9 cellular contexts compared by ENCODE assay signal in genomic region chr9:125239631-125240597, GRCh38. TPM values are rescaled to one million over a fixed set of nuclear protein-coding genes. Genes with fewer than 3 reads are reported as not detected.
DNase-seq lines count a peak whose midpoint lies in the region; ATAC-seq, FAIRE-seq and TF ChIP-seq lines count a peak whose summit lies in the region.
"Had no signal": no experiment of that assay in that cellular context is flagged by ENCODE, and none has a peak within 500 bp of the region (broad histone marks: within the 10 kb centered on the region; RNA-seq: fewer than 3 reads in every experiment).

No MANE protein-coding gene starts in this region.

- H3K9me3 Mint-ChIP-seq in effector memory CD8-positive, alpha-beta T cell, result no peaks in the 10 kb centered on the region
- no peaks in the 10 kb centered on the region for H3K9me3 Mint-ChIP-seq in nephron progenitor cell

- DNase-seq in BE2C (no peak), NAMALWA (ENCODE audit: low spot score) (peak; percentile 33), nephron progenitor cell (no peak), H54 (ENCODE audit: insufficient read length, low spot score) (no peak), NCI-H2107 treated with DMSO at 0.1 percent for 48 hours (lab: John Stamatoyannopoulos, UW; ENCODE audit: unreplicated experiment) (no peak), NCI-H510A treated with DMSO at 0.1 percent for 48 hours (lab: John Stamatoyannopoulos, UW) (no peak), frontal cortex (ENCODE audit: low spot score in 2 of 2) (no peak)
- DNase-seq in effector memory CD8-positive, alpha-beta T cell, result no peak

- H3K36me3 ChIP-seq in BE2C, result peaks cover 57% of the 10 kb centered on the region

- peaks cover 73% of the 10 kb centered on the region for H3K36me3 Mint-ChIP-seq in effector memory CD8-positive, alpha-beta T cell (ENCODE audit: insufficient read depth)
- peaks cover 59% of the 10 kb centered on the region for H3K36me3 Mint-ChIP-seq in nephron progenitor cell (ENCODE audit: low read depth)

- FAIRE-seq in H54 (lab: Jason Lieb, UNC), result no peak
- FAIRE-seq in frontal cortex (lab: Jason Lieb, UNC), result no peak
- FAIRE-seq: islet of Langerhans had no signal

- H3K4me3 Mint-ChIP-seq in effector memory CD8-positive, alpha-beta T cell, result peak overlapping the region; percentile 98 to 99
- H3K4me3 Mint-ChIP-seq in nephron progenitor cell, result peak overlapping the region; percentile 94

- TF ChIP-seq POLR2A in H54 (IDR thresholded peaks at IDR 0.05; ENCODE audit: low read depth, low read length), result no peak

- peaks cover 4% of the 10 kb centered on the region; the same call in 1 of the 2 replicates for H3K4me1 ChIP-seq in BE2C

- TF ChIP-seq CTCF in BE2C (IDR thresholded peaks at IDR 0.05; ENCODE audit: low read depth, low read length) (no peak), nephron progenitor cell (IDR thresholded peaks at IDR 0.05) (no peak)

- peaks cover 50 to 59% of the 10 kb centered on the region in 2 donors for H3K4me1 Mint-ChIP-seq in effector memory CD8-positive, alpha-beta T cell (ENCODE audit: low read depth in 2 of 2)
- H3K4me1 Mint-ChIP-seq in nephron progenitor cell, result peaks cover 53% of the 10 kb centered on the region

- no peaks in the 10 kb centered on the region for H3K9me3 ChIP-seq in BE2C

- H3K27ac Mint-ChIP-seq in effector memory CD8-positive, alpha-beta T cell, result peak overlapping the region; percentile 100
- peak overlapping the region; percentile 99 for H3K27ac Mint-ChIP-seq in nephron progenitor cell

- H3K4me3 ChIP-seq in BE2C (ENCODE audit: low read depth, low read length), result peak overlapping the region; percentile 80

- H3K27me3 Mint-ChIP-seq in effector memory CD8-positive, alpha-beta T cell, result no peaks in the 10 kb centered on the region
- H3K27me3 Mint-ChIP-seq in nephron progenitor cell (ENCODE audit: low read depth, poor library complexity), result peaks cover 5% of the 10 kb centered on the region

- H3K27me3 ChIP-seq in BE2C, result no peaks in the 10 kb centered on the region

- ATAC-seq in effector memory CD8-positive, alpha-beta T cell (replicated peaks), result no peak

RNA-seq across cellular contexts. Expression of gene HSPA5, which starts 1.2 kb away (rescaled TPM):
- 364 TPM for polyA plus RNA-seq in BE2C (2012; ENCODE audit: insufficient read depth, insufficient read length, low read depth)
- 23.6 TPM for total RNA-seq in frontal cortex

RNA-seq across cellular contexts. Expression of gene GAPVD1, which starts 21.7 kb away (rescaled TPM):
- 30.3 TPM for polyA plus RNA-seq in BE2C (2012; ENCODE audit: insufficient read depth, insufficient read length, low read depth)
- 74.2 TPM for total RNA-seq in frontal cortex

RNA-seq across cellular contexts. Expression of gene RABEPK, which starts 39.6 kb away (rescaled TPM):
- polyA plus RNA-seq in BE2C (2012; ENCODE audit: insufficient read depth, insufficient read length, low read depth), result 39.2 TPM
- total RNA-seq in frontal cortex, result 25.7 TPM

RNA-seq across cellular contexts. Expression of gene PPP6C, which starts 50.3 kb away (rescaled TPM):
- 30.2 TPM for polyA plus RNA-seq in BE2C (2012; ENCODE audit: insufficient read depth, insufficient read length, low read depth)
- 19.2 TPM for total RNA-seq in frontal cortex
